In genomic region chrX:136880452-136881013, GRCh38 we compare ENCODE assay signal across 8 cellular contexts. TPM values are rescaled to one million over a fixed set of nuclear protein-coding genes. Genes with fewer than 3 reads are reported as not detected.
DNase-seq lines count a peak whose midpoint lies in the region; ATAC-seq, FAIRE-seq and TF ChIP-seq lines count a peak whose summit lies in the region.

Gene RBMX (minus strand): TSS chrX:136880725. CDS start chrX:136879427, 1,298 bp downstream.

- H3K4me1 ChIP-seq in Loucy (ENCODE audit: insufficient read depth, low read length, poor library complexity, severe bottlenecking) = peaks cover 9% of the 10 kb centered on the region

- FAIRE-seq in H54 (lab: Jason Lieb, UNC) = peak; percentile 89

- no peak for TF ChIP-seq CTCF in Loucy (conservative IDR thresholded peaks at IDR 0.05; ENCODE audit: low read length)
- TF ChIP-seq CTCF in fibroblast of the aortic adventitia (IDR thresholded peaks at IDR 0.05; ENCODE audit: insufficient read depth, low read length) = no peak
- no peak for TF ChIP-seq CTCF in nephron progenitor cell (IDR thresholded peaks at IDR 0.05)

- H3K4me2 ChIP-seq in Loucy (ENCODE audit: low read depth, low read length, poor library complexity, severe bottlenecking) = peak within 1 kb of the TSS; percentile 97

- peaks cover 35% of the 10 kb centered on the region for H3K36me3 Mint-ChIP-seq in nephron progenitor cell (ENCODE audit: low read depth)

- H3K27me3 Mint-ChIP-seq in nephron progenitor cell (ENCODE audit: low read depth, poor library complexity) = no peaks in the 10 kb centered on the region
- H3K27me3 Mint-ChIP-seq in stimulated activated naive CD8-positive, alpha-beta T cell treated with anti-CD3 and anti-CD28 coated beads, Interleukin-15, amount 100 ng/mL, for 72 hours = no peaks in the 10 kb centered on the region

- no peaks in the 10 kb centered on the region for H3F3A ChIP-seq in Loucy (ENCODE audit: low read depth)

- peaks cover 56% of the 10 kb centered on the region for H3K79me2 ChIP-seq in Loucy (ENCODE audit: insufficient read depth, low read length)

- peak within 1 kb of the TSS; percentile 99 for H3K27ac Mint-ChIP-seq in nephron progenitor cell
- peak within 1 kb of the TSS; percentile 100 for H3K27ac Mint-ChIP-seq in stimulated activated naive CD8-positive, alpha-beta T cell treated with anti-CD3 and anti-CD28 coated beads, Interleukin-15, amount 100 ng/mL, for 72 hours

- H3K9me3 ChIP-seq in Loucy (ENCODE audit: insufficient read depth, low read depth, low read length) = no peaks in the 10 kb centered on the region

- peaks cover 32% of the 10 kb centered on the region for H3K4me1 Mint-ChIP-seq in nephron progenitor cell
- H3K4me1 Mint-ChIP-seq in stimulated activated naive CD8-positive, alpha-beta T cell treated with anti-CD3 and anti-CD28 coated beads, Interleukin-15, amount 100 ng/mL, for 72 hours = peaks cover 23% of the 10 kb centered on the region

- peak; percentile 94 for ATAC-seq in stimulated activated naive CD8-positive, alpha-beta T cell treated with anti-CD3 and anti-CD28 coated beads, Interleukin-15, amount 100 ng/mL, for 72 hours

- peaks cover 38% of the 10 kb centered on the region for H4K20me1 ChIP-seq in Loucy (ENCODE audit: insufficient read depth, low read length, poor library complexity, severe bottlenecking)

- H3K27me3 ChIP-seq in Loucy (ENCODE audit: insufficient read depth, low read length, poor library complexity, severe bottlenecking) = peaks cover 10% of the 10 kb centered on the region

- 0 out of 2 replicates have a peak within 1 kb of the TSS, but pooled peaks have one; percentile 60 for H2AFZ ChIP-seq in Loucy (ENCODE audit: low read length)

- peak within 1 kb of the TSS; percentile 100 for H3K4me3 ChIP-seq in Loucy (ENCODE audit: low read length, poor library complexity, severe bottlenecking)
- peak within 1 kb of the TSS; percentile 86 for H3K4me3 ChIP-seq in fibroblast of the aortic adventitia (ENCODE audit: low read depth, low read length)

- peak within 1 kb of the TSS; percentile 100 for H3K9ac ChIP-seq in Loucy (ENCODE audit: low read depth, low read length, poor library complexity, severe bottlenecking)

- TF ChIP-seq POLR2A in H54 (IDR thresholded peaks at IDR 0.05; ENCODE audit: low read depth, low read length) (peak; percentile 99), Raji (IDR thresholded peaks at IDR 0.05; ENCODE audit: insufficient read depth, low read depth, low read length) (peak; percentile 97)

- DNase-seq in EL (peak; percentile 93), H54 (ENCODE audit: insufficient read length, low spot score) (peak; percentile 67), fibroblast of the aortic adventitia (ENCODE audit: low read depth) (peak; percentile 97), nephron progenitor cell (peak; percentile 90)
- peak; percentile 74 for DNase-seq in activated T-helper 9 cell treated with anti-CD3 and anti-CD28 coated beads, Interleukin-2, amount 50 U/mL, for 16 hours (ENCODE audit: low read depth)
- DNase-seq in stimulated activated naive CD8-positive, alpha-beta T cell treated with anti-CD3 and anti-CD28 coated beads, Interleukin-15, amount 100 ng/mL, for 72 hours = peak; percentile 85 to 91

- peak within 1 kb of the TSS; percentile 99 for H3K4me3 Mint-ChIP-seq in nephron progenitor cell
- peak within 1 kb of the TSS; percentile 91 to 95 for H3K4me3 Mint-ChIP-seq in stimulated activated naive CD8-positive, alpha-beta T cell treated with anti-CD3 and anti-CD28 coated beads, Interleukin-15, amount 100 ng/mL, for 72 hours

- H3K9me3 Mint-ChIP-seq in nephron progenitor cell = peaks cover 72% of the 10 kb centered on the region
- H3K9me3 Mint-ChIP-seq in stimulated activated naive CD8-positive, alpha-beta T cell treated with anti-CD3 and anti-CD28 coated beads, Interleukin-15, amount 100 ng/mL, for 72 hours = no peaks in the 10 kb centered on the region

- no peaks in the 10 kb centered on the region for H3K9me2 ChIP-seq in Loucy (replicated peaks; ENCODE audit: low read depth, low read length)

- H3K36me3 ChIP-seq in Loucy (ENCODE audit: insufficient read depth, low read length) = peaks cover 44% of the 10 kb centered on the region

RNA-seq across cellular contexts. Expression of gene RBMX, which starts in this region (rescaled TPM):
- 245 and 277 TPM in 2 replicates for total RNA-seq in fibroblast of the aortic adventitia (ENCODE audit: low replicate concordance)

Comparison
In these comparisons a context has a peak if more than half of its experiments do, and no peak if none do; other contexts are left out.
1. Peak in every context shown above with its lines: DNase-seq, ATAC-seq and H3K4me3 ChIP-seq.